ENCODE assay signal across 1 cellular context in the genomic region with DNA sequence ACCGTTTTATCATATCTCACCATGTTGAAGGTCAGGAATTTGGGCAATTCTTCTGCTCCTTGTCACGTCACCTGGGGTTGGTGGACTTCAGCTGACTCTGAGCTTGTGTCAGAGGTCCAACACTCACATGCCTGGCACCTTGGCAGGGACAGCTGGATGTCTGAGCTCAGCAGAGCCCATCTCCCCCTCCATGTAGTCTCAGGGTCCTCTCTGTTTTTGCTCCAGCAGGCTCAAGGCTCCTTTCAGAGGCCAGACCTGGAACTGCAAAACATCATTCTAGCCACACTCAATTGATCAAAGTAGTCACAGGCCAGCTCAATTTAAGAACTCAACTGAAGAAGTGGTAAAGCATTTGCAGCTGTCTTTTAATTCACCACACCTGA.
TF ChIP-seq lines count a peak whose summit lies in the region.

No MANE protein-coding gene starts in this region.

TF ChIP-seq in H1, 55 proteins besides CTCF, POLR2A, EP300 and RAD21:
- TF ChIP-seq RNF2 (IDR thresholded peaks at IDR 0.05; ENCODE audit: borderline replicate concordance, low read depth, low read length, missing control alignments, poor library complexity, severe bottlenecking) (no peak), RBBP5 (IDR thresholded peaks at IDR 0.05; ENCODE audit: borderline replicate concordance, low read depth, low read length) (no peak), SIX5 (IDR thresholded peaks at IDR 0.05; ENCODE audit: low read depth, low read length) (no peak), CBX5 (IDR thresholded peaks at IDR 0.05; ENCODE audit: low read depth, low read length) (no peak), KDM1A (IDR thresholded peaks at IDR 0.05; ENCODE audit: borderline replicate concordance, low read length) (no peak)
